ENCODE assay signal across 8 cellular contexts in the genomic region with DNA sequence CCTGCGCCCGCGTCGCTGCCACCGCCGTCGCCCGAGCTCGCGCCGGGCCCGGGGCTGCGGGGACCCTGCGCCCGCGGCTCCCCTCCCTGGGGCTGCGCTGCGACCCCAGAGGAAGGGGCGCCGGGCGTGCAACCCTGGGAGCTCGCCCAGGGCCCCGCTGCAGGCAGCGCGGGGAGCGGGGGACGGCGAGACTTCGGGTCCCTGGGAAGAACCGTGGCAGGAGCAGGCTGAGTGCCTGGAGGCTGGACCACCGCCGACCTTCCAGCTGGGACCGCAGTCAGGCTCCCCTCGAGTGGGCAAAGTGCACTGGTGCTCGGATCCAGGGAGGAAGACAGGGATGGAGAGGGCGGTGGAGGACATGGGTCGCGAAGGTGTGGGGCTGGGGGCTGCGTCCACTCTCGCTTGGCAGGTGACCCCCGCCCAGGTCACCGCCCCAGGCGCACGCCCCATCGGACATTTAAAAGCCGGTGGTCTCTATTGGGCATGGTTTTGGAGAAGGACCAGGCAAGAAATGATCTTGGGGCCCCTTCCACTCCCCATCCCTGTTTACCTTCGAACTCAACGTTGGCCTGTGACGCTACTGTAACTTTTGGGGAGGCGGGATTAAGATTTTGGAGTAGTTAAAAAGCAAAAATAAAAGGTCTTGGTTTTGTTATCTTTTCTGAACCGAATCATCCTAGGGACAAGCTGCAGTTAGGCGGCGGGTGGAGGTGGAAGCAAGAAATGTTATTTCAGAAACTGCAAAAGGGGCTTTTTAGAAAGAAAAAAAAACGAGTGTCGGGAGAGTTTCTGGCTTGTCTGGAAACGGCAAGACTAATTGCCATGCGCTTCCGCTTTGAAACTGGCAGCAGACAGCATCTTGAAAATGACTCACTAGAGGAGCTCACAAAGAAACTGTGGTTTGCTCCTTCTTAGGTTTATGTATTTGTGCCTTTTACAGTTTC. TPM values are rescaled to one million over a fixed set of nuclear protein-coding genes. Genes with fewer than 3 reads are reported as not detected.
DNase-seq lines count a peak whose midpoint lies in the region; ATAC-seq and TF ChIP-seq lines count a peak whose summit lies in the region.

No MANE protein-coding gene starts in this region.

- no peaks in the 10 kb centered on the region for H3K27me3 ChIP-seq in GM06990 (replicated peaks; ENCODE audit: control insufficient read depth, insufficient read depth, low read length)
- no peaks in the 10 kb centered on the region for H3K27me3 ChIP-seq in kidney epithelial cell (ENCODE audit: control insufficient read depth, insufficient read depth, low read length)

- H3K9me3 Mint-ChIP-seq in WTC11 = no peaks in the 10 kb centered on the region

- H3K9me3 ChIP-seq in KOPT-K1 (ENCODE audit: insufficient read depth, low read length, poor library complexity, severe bottlenecking) = no peaks in the 10 kb centered on the region

- H3K27ac ChIP-seq in KOPT-K1 (ENCODE audit: low read depth, low read length, poor library complexity, severe bottlenecking) = peak overlapping the region; percentile 0

- H3K27ac Mint-ChIP-seq in WTC11 = peak overlapping the region; percentile 39; the same call in 1 of the 2 replicates

- H3K4me1 Mint-ChIP-seq in WTC11 = peaks cover 14% of the 10 kb centered on the region

- POLR2A ChIA-PET in WTC11 (lab: Charles Lee) = interaction anchor here (0.5 kb wide), 1 partner anchor 113 kb away, joined by 3 read pairs; no protein-coding TSS in a partner anchor

- H3K36me3 ChIP-seq in GM06990 (ENCODE audit: control insufficient read depth, insufficient read depth, low read length) (no peaks in the 10 kb centered on the region), KOPT-K1 (ENCODE audit: insufficient read depth, low read length) (no peaks in the 10 kb centered on the region), kidney epithelial cell (ENCODE audit: control insufficient read depth, insufficient read depth, low read length) (no peaks in the 10 kb centered on the region)

- CTCF ChIA-PET in WTC11 (lab: Charles Lee) = no interaction called here

- H3K36me3 Mint-ChIP-seq in WTC11 = no peaks in the 10 kb centered on the region

- H3K4me3 ChIP-seq in GM06990 (replicated peaks; ENCODE audit: low read depth, low read length) (peak overlapping the region; percentile 90), kidney epithelial cell (ENCODE audit: low read depth, low read length) (peak overlapping the region; percentile 97)

- peak overlapping the region; percentile 86 for H3K4me3 Mint-ChIP-seq in WTC11

- DNase-seq in GM06990 (ENCODE audit: extremely low read depth, insufficient read length) (peak; percentile 57), GOT3 (lab: John Stamatoyannopoulos, UW) (peak; percentile 20), WTC11 (ENCODE audit: low spot score) (peak; percentile 30), kidney epithelial cell (ENCODE audit: low read depth) (no peak), putamen (ENCODE audit: low spot score) (no peak)
- DNase-seq in central memory CD4-positive, alpha-beta T cell = peak; percentile 84
- DNase-seq in stimulated activated CD4-positive, alpha-beta T cell treated with anti-CD3 and anti-CD28 coated beads, Interleukin-1b, Interleukin-23, amount 100 ng/mL, for 4 hours (ENCODE audit: low read depth in 2 of 2) = peak; percentile 48 to 56

- TF ChIP-seq CTCF in GM06990 (IDR thresholded peaks at IDR 0.05; ENCODE audit: insufficient read depth, low read length, poor library complexity, severe bottlenecking) (no peak), WTC11 (IDR thresholded peaks at IDR 0.05) (no peak), kidney epithelial cell (IDR thresholded peaks at IDR 0.05; ENCODE audit: insufficient read depth, low read length, poor library complexity, severe bottlenecking) (no peak)

- peak; percentile 21 for ATAC-seq in WTC11

- H3K27me3 Mint-ChIP-seq in WTC11 (ENCODE audit: low read depth) = peaks cover 8% of the 10 kb centered on the region; the same call in 1 of the 2 replicates

TF ChIP-seq in WTC11, 78 proteins besides CTCF, POLR2A, EP300 and RAD21 (continues in another document):
- TF ChIP-seq, protein P1, sequence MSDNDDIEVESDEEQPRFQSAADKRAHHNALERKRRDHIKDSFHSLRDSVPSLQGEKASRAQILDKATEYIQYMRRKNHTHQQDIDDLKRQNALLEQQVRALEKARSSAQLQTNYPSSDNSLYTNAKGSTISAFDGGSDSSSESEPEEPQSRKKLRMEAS (CRISPR knock-in tag; IDR thresholded peaks at IDR 0.05) = no peak
- TF ChIP-seq ZNF532 (CRISPR knock-in tag; IDR thresholded peaks at IDR 0.05; ENCODE audit: borderline replicate concordance) (no peak), ZNF219 (CRISPR knock-in tag; IDR thresholded peaks at IDR 0.05; ENCODE audit: borderline replicate concordance) (no peak), FOXK1 (CRISPR knock-in tag; IDR thresholded peaks at IDR 0.05) (peak; percentile 49; the same call in 1 of the 2 replicates), USF2 (CRISPR knock-in tag; IDR thresholded peaks at IDR 0.05) (no peak), ARID4B (CRISPR knock-in tag; IDR thresholded peaks at IDR 0.05; ENCODE audit: borderline replicate concordance) (0 out of 2 replicates have a peak, but pooled peaks have one; percentile 1), NR1H2 (CRISPR knock-in tag; IDR thresholded peaks at IDR 0.05) (no peak)

RNA-seq across cellular contexts. Expression of gene ELK3, which starts 1.0 kb away (rescaled TPM):
- total RNA-seq in WTC11 (2021) (14.7 to 16.5 TPM (median 14.9 TPM) in 3 replicates), kidney epithelial cell (63.5 and 63.8 TPM in 2 replicates)

Comparison
In these comparisons a context has a peak if more than half of its experiments do, and no peak if none do; other contexts are left out.
1. DNase-seq: peak in GM06990 (single experiment), GOT3 (single experiment), WTC11 (single experiment), central memory CD4-positive, alpha-beta T cell (single experiment) and stimulated activated CD4-positive, alpha-beta T cell treated with anti-CD3 and anti-CD28 coated beads, Interleukin-1b, Interleukin-23, amount 100 ng/mL, for 4 hours (2 of 2); none in kidney epithelial cell (single experiment) and putamen (single experiment).